ENCODE assay signal across 8 cellular contexts in genomic region chr3:193592841-193593665, GRCh38. TPM values are rescaled to one million over a fixed set of nuclear protein-coding genes. Genes with fewer than 3 reads are reported as not detected.
A peak's percentile ranks its signal among the peaks of the same experiment; 100 is the strongest.
DNase-seq lines count a peak whose midpoint lies in the region; ATAC-seq, FAIRE-seq and TF ChIP-seq lines count a peak whose summit lies in the region.

TSS of gene OPA1 (plus strand) at chr3:193593208. CDS start at chr3:193593378, 170 bp downstream.

- peaks cover 29% of the 10 kb centered on the region for H3K4me1 ChIP-seq in keratinocyte (ENCODE audit: control insufficient read depth, extremely low read depth, insufficient read depth, low read length)

- TF ChIP-seq CTCF in keratinocyte (optimal IDR thresholded peaks at IDR 0.05 in 1 of 3, IDR thresholded peaks at IDR 0.05 in 1 of 3, conservative IDR thresholded peaks at IDR 0.05 in 1 of 3; ENCODE audit: extremely low read depth in 1 of 3, insufficient read depth in 2 of 3, low read length in 3 of 3): peak; percentile 12 to 41 (median 24)

- peak within 1 kb of the TSS; percentile 82 for H3K27ac ChIP-seq in keratinocyte (ENCODE audit: control insufficient read depth, insufficient read depth, low read length)

- dilution Hi-C loops in keratinocyte (cut with MboI; ENCODE audit: extremely low pct_ligation_motif_present, low sequenced_read_pairs): no loop called here

- DNase-seq in AG20443 (ENCODE audit: low spot score) (peak; percentile 100), NCI-H460 (ENCODE audit: extremely low read depth, low read depth) (peak; percentile 96), cerebellar nuclear complex (lab: John Stamatoyannopoulos, UW) (peak; percentile 69 to 87), keratinocyte (ENCODE audit: low read depth, low spot score) (peak; percentile 91)
- DNase-seq in activated CD4-positive, CD25-positive, alpha-beta regulatory T cell treated with anti-CD3 and anti-CD28 coated beads, Interleukin-2, amount 50 U/mL, for 72 hours: peak; percentile 89
- peak; percentile 79 to 80 for DNase-seq in stimulated activated CD4-positive, alpha-beta T cell treated with anti-CD3 and anti-CD28 coated beads, Interleukin-15, amount 100 ng/mL, for 1 hour (ENCODE audit: low read depth in 1 of 2, low spot score in 1 of 2)

- H3K9me1 ChIP-seq in keratinocyte (ENCODE audit: control insufficient read depth, extremely low read depth, insufficient read depth, low read length): no peaks in the 10 kb centered on the region

- no peaks in the 10 kb centered on the region for H3K9me3 ChIP-seq in keratinocyte (ENCODE audit: control insufficient read depth, low read depth, low read length)

- peak within 1 kb of the TSS; percentile 88 for H2AFZ ChIP-seq in keratinocyte (ENCODE audit: control insufficient read depth, low read length)

- peak within 1 kb of the TSS; percentile 86 for H3K4me2 ChIP-seq in keratinocyte (ENCODE audit: control insufficient read depth, extremely low read depth, insufficient read depth, low read depth, low read length)

- peaks cover 49% of the 10 kb centered on the region for H3K79me2 ChIP-seq in keratinocyte (ENCODE audit: control insufficient read depth, insufficient read depth, low read length)

- H3K4me3 ChIP-seq in keratinocyte (ENCODE audit: control insufficient read depth in 2 of 3, extremely low read depth in 1 of 3, insufficient read depth in 2 of 3, low read depth in 1 of 3, low read length in 3 of 3): peak within 1 kb of the TSS; percentile 79 to 94 (median 91)

- peak; percentile 88 for TF ChIP-seq POLR2A in GM19099 (IDR thresholded peaks at IDR 0.05; ENCODE audit: extremely low read depth, insufficient read length, low read depth)

- peak within 1 kb of the TSS; percentile 95 for H3K9ac ChIP-seq in keratinocyte (ENCODE audit: control insufficient read depth, extremely low read depth, insufficient read depth, low read length)

- H4K20me1 ChIP-seq in keratinocyte (ENCODE audit: control insufficient read depth, extremely low read depth, insufficient read depth, low read length): peaks cover 2% of the 10 kb centered on the region

- peaks cover 0 to 4% of the 10 kb centered on the region in 2 experiments for H3K36me3 ChIP-seq in keratinocyte (ENCODE audit: control insufficient read depth in 2 of 2, extremely low read depth in 1 of 2, insufficient read depth in 2 of 2, low read length in 2 of 2)

- peak; percentile 44 for FAIRE-seq in keratinocyte (lab: Jason Lieb, UNC)

- H3K27me3 ChIP-seq in keratinocyte (ENCODE audit: control insufficient read depth, extremely low read depth, insufficient read depth, low read length): no peaks in the 10 kb centered on the region

- ATAC-seq in HG03432 (IDR thresholded peaks at IDR 0.05; ENCODE audit: unreplicated experiment): peak; percentile 98

RNA-seq across cellular contexts. Expression of gene OPA1, which starts in this region (rescaled TPM):
- 53.6 and 56.0 TPM in 2 replicates for total RNA-seq in NCI-H460 (2014; rRNA removed; shearing (Covaris generic))
- 48.0 and 53.6 TPM in 2 replicates for polyA plus RNA-seq in NCI-H460 (2014; cell fraction: nucleus; rRNA removed)
- 24.2 to 50.1 TPM (median 36.0 TPM) in 3 replicates for polyA plus RNA-seq in keratinocyte
- polyA plus RNA-seq in keratinocyte (2011; ENCODE audit: low read depth): 122 TPM
- 28.4 and 60.2 TPM in 2 replicates for polyA plus RNA-seq in keratinocyte (2011; cell fraction: cytosol; rRNA removed)
- 31.4 and 40.4 TPM in 2 replicates for polyA plus RNA-seq in keratinocyte (2011; cell fraction: nucleus; rRNA removed)
- polyA plus RNA-seq in keratinocyte (2012; ENCODE audit: low replicate concordance): 29.2 and 33.6 TPM in 2 replicates
- polyA minus RNA-seq in keratinocyte: 26.6 to 131 TPM (median 82.9 TPM) in 3 replicates
- 63.9 TPM for polyA minus RNA-seq in keratinocyte (2011; cell fraction: cytosol; rRNA and poly(A)+ RNA removed)
- 52.4 and 78.2 TPM in 2 replicates for polyA minus RNA-seq in keratinocyte (2011; cell fraction: nucleus; rRNA and poly(A)+ RNA removed)

Comparison
In these comparisons a context has a peak if more than half of its experiments do, and no peak if none do; other contexts are left out.
1. Peak in every context shown above with its lines: DNase-seq, ATAC-seq, H3K4me3 ChIP-seq and H3K27ac ChIP-seq.